In the genomic region with DNA sequence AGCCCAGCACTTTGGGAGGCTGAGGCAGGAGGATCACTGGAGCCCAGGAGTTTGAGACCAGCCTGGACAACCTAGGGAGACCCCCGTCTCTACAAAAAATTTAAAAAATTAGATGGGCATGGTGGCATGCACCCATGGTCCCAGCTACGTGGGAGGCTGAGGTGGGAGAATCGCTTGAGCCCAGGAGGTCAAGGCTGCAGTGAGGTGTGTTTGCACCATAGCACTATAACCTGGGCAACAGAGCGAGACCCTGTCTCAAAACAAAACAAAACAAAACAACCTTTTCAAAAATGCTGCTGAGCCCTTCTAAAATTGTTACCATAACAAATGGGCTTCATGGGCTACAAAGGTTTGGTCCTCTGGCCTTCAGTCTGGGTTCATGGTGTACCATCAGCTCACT, we compare ENCODE assay signal across 15 cellular contexts. TPM values are rescaled to one million over a fixed set of nuclear protein-coding genes. Genes with fewer than 3 reads are reported as not detected.
"Had no signal": no experiment of that assay in that cellular context is flagged by ENCODE, and none has a peak within 500 bp of the region (broad histone marks: within the 10 kb centered on the region; RNA-seq: fewer than 3 reads in every experiment).

No MANE protein-coding gene starts in this region.

- H3K27ac ChIP-seq: dorsolateral prefrontal cortex, esophagus squamous epithelium, left lung, pancreas, tibial artery had no signal

- H3K36me3 ChIP-seq: esophagus squamous epithelium, left lung, pancreas, tibial artery had no signal

- H3K4me3 ChIP-seq: dorsolateral prefrontal cortex, esophagus squamous epithelium, left lung, pancreas, tibial artery had no signal

- H3K4me1 ChIP-seq: left lung, pancreas, tibial artery had no signal

- ATAC-seq: left lung; stimulated activated naive B cell treated with anti-CD40 and anti-IgM and Interleukin-4, amounts not matched to agents 10 μg/mL and 1 μg/mL and 100 μg/mL, for 72 hours had no signal

- H3K4me1 Mint-ChIP-seq: memory B cell; stimulated activated naive B cell treated with anti-CD40 and anti-IgM and Interleukin-4, amounts not matched to agents 10 μg/mL and 1 μg/mL and 100 μg/mL, for 72 hours had no signal

- H3K9me3 ChIP-seq: esophagus squamous epithelium, left lung, pancreas had no signal

- H3K27ac Mint-ChIP-seq: memory B cell; stimulated activated naive B cell treated with anti-CD40 and anti-IgM and Interleukin-4, amounts not matched to agents 10 μg/mL and 1 μg/mL and 100 μg/mL, for 72 hours had no signal

- DNase-seq: activated CD4-positive, alpha-beta T cell treated with anti-CD3 and anti-CD28 coated beads, Interleukin-2, amount 50 U/mL, for 1 hour; activated naive CD4-positive, alpha-beta T cell treated with Interleukin-2 at 50 U/mL for 16 hours; activated T-cell treated with anti-CD3 and anti-CD28 coated beads for 4 hours; anterior cingulate cortex; dorsolateral prefrontal cortex; esophagus squamous epithelium; hippocampal formation; left lung; stimulated activated CD4-positive, alpha-beta T cell treated with anti-CD3 and anti-CD28 coated beads, Interleukin-4, amount 100 ng/mL, for 1 hour; stimulated activated naive B cell treated with anti-CD40 and anti-IgM and Interleukin-4, amounts not matched to agents 10 μg/mL and 1 μg/mL and 100 μg/mL, for 72 hours; tibial artery had no signal

- H3K27me3 ChIP-seq: dorsolateral prefrontal cortex, pancreas had no signal

- H3K4me3 Mint-ChIP-seq: memory B cell; stimulated activated naive B cell treated with anti-CD40 and anti-IgM and Interleukin-4, amounts not matched to agents 10 μg/mL and 1 μg/mL and 100 μg/mL, for 72 hours had no signal

RNA-seq across cellular contexts. Expression of gene FBXO17, which starts 13.1 kb away (rescaled TPM):
- total RNA-seq: activated CD8-positive, alpha-beta memory T cell treated with anti-CD3 and anti-CD28 coated beads for 36 hours had no signal
- polyA plus RNA-seq: neural cell had no signal
